ENCODE assay signal across 1 cellular context in the genomic region with DNA sequence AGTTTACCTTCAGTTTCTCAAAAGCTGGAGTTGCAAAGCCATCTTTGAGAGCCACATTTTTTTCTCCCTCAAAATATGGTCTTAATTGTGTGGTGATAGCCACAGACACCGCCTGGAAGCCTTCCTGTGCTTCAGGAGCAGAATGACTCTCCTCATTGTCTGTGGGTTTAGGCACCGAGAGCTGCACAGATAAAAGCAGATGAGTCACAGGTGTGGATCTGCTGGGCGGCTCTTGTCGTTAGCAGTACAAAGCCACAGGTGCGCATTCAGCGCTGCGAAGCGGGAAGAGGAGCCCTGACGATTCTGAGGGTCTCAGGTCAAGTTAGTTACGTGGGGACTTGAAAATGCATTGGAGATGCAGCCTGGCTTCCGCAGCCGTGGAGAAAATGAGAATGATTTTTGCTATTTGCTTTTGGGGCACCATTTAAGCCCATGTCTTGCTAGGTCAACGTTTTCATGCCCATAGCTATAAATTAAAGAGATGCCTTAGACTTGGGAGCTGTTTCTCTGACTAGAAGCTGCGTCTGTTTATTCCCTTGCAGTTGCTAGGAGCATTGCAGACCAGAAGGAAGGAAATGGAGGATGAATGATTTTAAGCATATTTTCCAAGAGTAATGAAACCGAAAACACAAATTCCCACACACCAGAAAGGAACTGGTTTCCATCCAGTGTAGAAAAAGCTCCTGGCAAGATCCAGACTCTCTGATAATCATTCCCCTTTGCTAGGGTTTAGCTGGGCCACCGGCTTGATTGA.
A peak's percentile ranks its signal among the peaks of the same experiment; 100 is the strongest.
TF ChIP-seq lines count a peak whose summit lies in the region.

No MANE protein-coding gene starts in this region.

TF ChIP-seq in H1, 55 proteins besides CTCF, POLR2A, EP300 and RAD21:
- no peak; the same call in 1 of the 2 replicates for TF ChIP-seq BACH1 (IDR thresholded peaks at IDR 0.05; ENCODE audit: low read length)
- peak; percentile 63 for TF ChIP-seq JUND (IDR thresholded peaks at IDR 0.05; ENCODE audit: low read length)
